9 cellular contexts compared by ENCODE assay signal in genomic region chr4:2290974-2291704, GRCh38. TPM values are rescaled to one million over a fixed set of nuclear protein-coding genes. Genes with fewer than 3 reads are reported as not detected.
DNase-seq lines count a peak whose midpoint lies in the region; ATAC-seq and TF ChIP-seq lines count a peak whose summit lies in the region.
"Had no signal": no experiment of that assay in that cellular context is flagged by ENCODE, and none has a peak within 500 bp of the region (broad histone marks: within the 10 kb centered on the region; RNA-seq: fewer than 3 reads in every experiment).

No MANE protein-coding gene starts in this region.

- H3K4me1 Mint-ChIP-seq in CD8-positive, alpha-beta memory T cell = peaks cover 33 to 66% (median 41%) of the 10 kb centered on the region in 3 donors
- peaks cover 42 to 60% (median 55%) of the 10 kb centered on the region in 3 donors for H3K4me1 Mint-ChIP-seq in T-cell

- peak; percentile 92 to 94 (median 93) for ATAC-seq in T-cell (replicated peaks in 1 of 4)
- ATAC-seq in activated naive CD4-positive, alpha-beta T cell treated with anti-CD3 and anti-CD28 coated beads, Interleukin-2, amount 50 U/mL, for 72 hours = peak; percentile 77 to 94
- ATAC-seq in HG02938 (IDR thresholded peaks at IDR 0.05; ENCODE audit: unreplicated experiment) = no peak
- ATAC-seq in GM19467 (IDR thresholded peaks at IDR 0.05; ENCODE audit: unreplicated experiment) = no peak

- no peaks in the 10 kb centered on the region for H3K36me3 ChIP-seq in CD8-positive, alpha-beta memory T cell (ENCODE audit: insufficient read depth, low read length)
- H3K36me3 ChIP-seq: ascending aorta had no signal

- peaks cover 0 to 6% (median 0%) of the 10 kb centered on the region in 5 donors for H3K9me3 Mint-ChIP-seq in CD8-positive, alpha-beta memory T cell
- H3K9me3 Mint-ChIP-seq in T-cell = peaks cover 0 to 6% (median 0%) of the 10 kb centered on the region in 3 donors
- no peaks in the 10 kb centered on the region for H3K9me3 Mint-ChIP-seq in activated naive CD4-positive, alpha-beta T cell treated with anti-CD3 and anti-CD28 coated beads, Interleukin-2, amount 50 U/mL, for 72 hours

- H3K27ac Mint-ChIP-seq in CD8-positive, alpha-beta memory T cell = peak overlapping the region; percentile 93 to 98 (median 96)
- H3K27ac Mint-ChIP-seq in T-cell = peak overlapping the region; percentile 96 to 98
- H3K27ac Mint-ChIP-seq in activated naive CD4-positive, alpha-beta T cell treated with anti-CD3 and anti-CD28 coated beads, Interleukin-2, amount 50 U/mL, for 72 hours = peak overlapping the region; percentile 60 to 85

- H3K27me3 ChIP-seq in CD8-positive, alpha-beta memory T cell (ENCODE audit: insufficient read depth, low read length, poor library complexity, severe bottlenecking) = no peaks in the 10 kb centered on the region
- H3K27me3 ChIP-seq: ascending aorta had no signal

- H3K4me3 ChIP-seq in CD8-positive, alpha-beta memory T cell (ENCODE audit: low read length) = peak overlapping the region; percentile 45
- H3K4me3 ChIP-seq: ascending aorta had no signal

- H3K4me3 Mint-ChIP-seq in CD8-positive, alpha-beta memory T cell = peak overlapping the region; percentile 66 to 86 (median 76)
- peak overlapping the region; percentile 56 to 79 (median 65) for H3K4me3 Mint-ChIP-seq in T-cell

- POLR2A ChIA-PET in CD8-positive, alpha-beta memory T cell (lab: Charles Lee) = interaction anchor here (0.6 to 3.3 kb wide), 6 partner anchors 9 to 178 kb away, joined by 4 to 28 read pairs (median 14); partner anchors contain the start of genes HAUS3, MXD4, POLN and RNF4
- POLR2A ChIA-PET in T-cell (lab: Charles Lee) = interaction anchor here in 1 of 2 donors (0.6 to 2.9 kb wide), 8 partner anchors 9 to 178 kb away, joined by 3 to 33 read pairs (median 4); partner anchors contain the start of genes CFAP99, MXD4 and RNF4

- no peak for TF ChIP-seq POLR2A in erythroblast (IDR thresholded peaks at IDR 0.05; ENCODE audit: low read length)

- peak overlapping the region; percentile 65 for H3K27ac ChIP-seq in CD8-positive, alpha-beta memory T cell (ENCODE audit: low read depth, low read length)
- H3K27ac ChIP-seq: ascending aorta had no signal

- H3K4me1 ChIP-seq in CD8-positive, alpha-beta memory T cell (ENCODE audit: insufficient read depth, low read length) = peaks cover 56% of the 10 kb centered on the region
- H3K4me1 ChIP-seq: ascending aorta had no signal

- H3K27me3 Mint-ChIP-seq in CD8-positive, alpha-beta memory T cell = peaks cover 0 to 2% of the 10 kb centered on the region in 2 donors
- H3K27me3 Mint-ChIP-seq in T-cell = no peaks in the 10 kb centered on the region

- CTCF ChIA-PET in CD8-positive, alpha-beta memory T cell (lab: Charles Lee) = interaction anchor here (0.9 to 2.2 kb wide), 9 partner anchors 9 to 245 kb away, joined by 3 to 14 read pairs (median 4); partner anchors contain the start of genes FAM193A and MXD4
- CTCF ChIA-PET in T-cell (lab: Charles Lee) = interaction anchor here in 1 of 2 donors (0.6 to 2.1 kb wide), 10 partner anchors 9 to 175 kb away, joined by 3 to 28 read pairs (median 3); partner anchors contain the start of genes CFAP99, HAUS3, MXD4 and POLN

- DNase-seq in CD8-positive, alpha-beta memory T cell = peak; percentile 80 to 94 (median 89)
- DNase-seq in T-cell (peak; percentile 48 to 91 (median 84)), NCI-H1694 treated with DMSO at 0.1 percent for 48 hours (lab: John Stamatoyannopoulos, UW) (no peak), erythroblast (lab: John Stamatoyannopoulos, UW) (no peak)
- peak; percentile 36 to 70 for DNase-seq in activated naive CD4-positive, alpha-beta T cell treated with anti-CD3 and anti-CD28 coated beads, Interleukin-2, amount 50 U/mL, for 72 hours (ENCODE audit: low spot score in 2 of 2)
- peak; percentile 21 to 37 for DNase-seq in stimulated activated CD4-positive, alpha-beta T cell treated with anti-CD3 and anti-CD28 coated beads, Interleukin-15, amount 100 ng/mL, for 48 hours (ENCODE audit: low read depth in 2 of 2)

- H3K9me3 ChIP-seq in CD8-positive, alpha-beta memory T cell (ENCODE audit: low read length) = no peaks in the 10 kb centered on the region
- H3K9me3 ChIP-seq: ascending aorta had no signal

- H3K36me3 Mint-ChIP-seq in CD8-positive, alpha-beta memory T cell = peaks cover 0 to 2% (median 1%) of the 10 kb centered on the region in 3 donors
- peaks cover 4% of the 10 kb centered on the region for H3K36me3 Mint-ChIP-seq in T-cell
- no peaks in the 10 kb centered on the region for H3K36me3 Mint-ChIP-seq in activated naive CD4-positive, alpha-beta T cell treated with anti-CD3 and anti-CD28 coated beads, Interleukin-2, amount 50 U/mL, for 72 hours

RNA-seq across cellular contexts. Expression of gene MXD4, which starts 29.2 kb away (rescaled TPM):
- 10 to 100 TPM; 10.2 to 12.2 TPM for total RNA-seq in CD8-positive, alpha-beta memory T cell
- 47.2 TPM for polyA plus RNA-seq in CD8-positive, alpha-beta memory T cell
- 100 to 1,000 TPM in 1 of 5 donors, 10 to 100 TPM in 4; 57.0 to 125 (median 78.2) TPM for total RNA-seq in T-cell
- total RNA-seq in activated naive CD4-positive, alpha-beta T cell treated with anti-CD3 and anti-CD28 coated beads, Interleukin-2, amount 50 U/mL, for 72 hours = 10 to 100 TPM in 1 of 2 donors, 1 to 10 TPM in 1; 5.1 to 10.6 TPM

RNA-seq across cellular contexts. Expression of gene HAUS3, which starts 49.2 kb away (rescaled TPM):
- total RNA-seq in CD8-positive, alpha-beta memory T cell = 10 to 100 TPM; 23.8 to 23.9 TPM
- polyA plus RNA-seq in CD8-positive, alpha-beta memory T cell = 26.6 TPM
- total RNA-seq in T-cell = 10 to 100 TPM; 29.3 to 94.0 (median 31.2) TPM
- 10 to 100 TPM; 22.1 to 24.9 TPM for total RNA-seq in activated naive CD4-positive, alpha-beta T cell treated with anti-CD3 and anti-CD28 coated beads, Interleukin-2, amount 50 U/mL, for 72 hours

RNA-seq across cellular contexts. Expression of gene POLN, which starts 49.2 kb away (rescaled TPM):
- 1 to 10 TPM; 1.5 to 1.6 TPM for total RNA-seq in CD8-positive, alpha-beta memory T cell
- 0.55 TPM for polyA plus RNA-seq in CD8-positive, alpha-beta memory T cell
- total RNA-seq in T-cell = 1 to 10 TPM; 2.5 to 3.7 (median 2.7) TPM
- total RNA-seq in activated naive CD4-positive, alpha-beta T cell treated with anti-CD3 and anti-CD28 coated beads, Interleukin-2, amount 50 U/mL, for 72 hours = 1 to 10 TPM; 1.8 to 7.3 TPM

Comparison
In these comparisons a context has a peak if more than half of its experiments do, and no peak if none do; other contexts are left out.
1. DNase-seq: peak in CD8-positive, alpha-beta memory T cell (5 of 5), T-cell (34 of 34), activated naive CD4-positive, alpha-beta T cell treated with anti-CD3 and anti-CD28 coated beads, Interleukin-2, amount 50 U/mL, for 72 hours (2 of 2) and stimulated activated CD4-positive, alpha-beta T cell treated with anti-CD3 and anti-CD28 coated beads, Interleukin-15, amount 100 ng/mL, for 48 hours (2 of 2); none in NCI-H1694 treated with DMSO at 0.1 percent for 48 hours (single experiment) and erythroblast (0 of 2).
2. ATAC-seq: peak in T-cell (4 of 4) and activated naive CD4-positive, alpha-beta T cell treated with anti-CD3 and anti-CD28 coated beads, Interleukin-2, amount 50 U/mL, for 72 hours (2 of 2); none in HG02938 (single experiment) and GM19467 (single experiment).
3. RNA of gene MXD4, which starts 29.2 kb away (total RNA-seq): 57.0 to 125 TPM in T-cell; 10.2 to 12.2 TPM in CD8-positive, alpha-beta memory T cell and 5.1 to 10.6 TPM in activated naive CD4-positive, alpha-beta T cell treated with anti-CD3 and anti-CD28 coated beads, Interleukin-2, amount 50 U/mL, for 72 hours; every median in the first group is over 4 times any median in the second.
4. Peak in every context shown above with its lines, with median percentiles within 50 percentile points of each other: H3K27ac Mint-ChIP-seq.